ENCODE assay signal across 8 cellular contexts in genomic region chr14:77707724-77708408, GRCh38. TPM values are rescaled to one million over a fixed set of nuclear protein-coding genes. Genes with fewer than 3 reads are reported as not detected.
A peak's percentile ranks its signal among the peaks of the same experiment; 100 is the strongest.
DNase-seq lines count a peak whose midpoint lies in the region; ATAC-seq and TF ChIP-seq lines count a peak whose summit lies in the region.

A gene with protein sequence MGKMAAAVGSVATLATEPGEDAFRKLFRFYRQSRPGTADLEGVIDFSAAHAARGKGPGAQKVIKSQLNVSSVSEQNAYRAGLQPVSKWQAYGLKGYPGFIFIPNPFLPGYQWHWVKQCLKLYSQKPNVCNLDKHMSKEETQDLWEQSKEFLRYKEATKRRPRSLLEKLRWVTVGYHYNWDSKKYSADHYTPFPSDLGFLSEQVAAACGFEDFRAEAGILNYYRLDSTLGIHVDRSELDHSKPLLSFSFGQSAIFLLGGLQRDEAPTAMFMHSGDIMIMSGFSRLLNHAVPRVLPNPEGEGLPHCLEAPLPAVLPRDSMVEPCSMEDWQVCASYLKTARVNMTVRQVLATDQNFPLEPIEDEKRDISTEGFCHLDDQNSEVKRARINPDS (minus strand): TSS chr14:77708023. CDS start chr14:77708004, 19 bp downstream.
Gene SLIRP, plus strand, starts transcription at chr14:77708103. Its CDS starts 9 bp downstream, at chr14:77708112.

- no peak for TF ChIP-seq CTCF in activated B cell treated with CpG ODN at 0.5 μM for 24 hours (IDR thresholded peaks at IDR 0.05)

- ATAC-seq in HG03175 (IDR thresholded peaks at IDR 0.05; ENCODE audit: unreplicated experiment) (peak; percentile 99), activated B cell treated with CpG ODN at 0.5 μM for 24 hours (ENCODE audit: low read depth) (peak; percentile 98)

- no peaks in the 10 kb centered on the region for H3K9me3 Mint-ChIP-seq in activated B cell treated with CpG ODN at 0.5 μM for 24 hours

- peak within 1 kb of the TSS; percentile 96 for H3K4me3 Mint-ChIP-seq in activated B cell treated with CpG ODN at 0.5 μM for 24 hours

- DNase-seq in AG08396 (ENCODE audit: low spot score), result peak; percentile 90
- DNase-seq in NCI-H2227 treated with DMSO at 0.1 percent for 48 hours (lab: John Stamatoyannopoulos, UW), result peak; percentile 82
- peak; percentile 73 for DNase-seq in activated B cell treated with CpG ODN at 0.5 μM for 24 hours
- DNase-seq in central memory CD4-positive, alpha-beta T cell, result peak; percentile 84
- DNase-seq in iris pigment epithelial cell (ENCODE audit: low read depth), result peak; percentile 82
- peak; percentile 78 for DNase-seq in stimulated activated CD4-positive, alpha-beta T cell treated with anti-CD3 and anti-CD28 coated beads, Interleukin-12 subunit alpha, Interleukin-12 subunit beta, amount 100 ng/mL, for 4 hours

- no peaks in the 10 kb centered on the region for H3K27me3 Mint-ChIP-seq in activated B cell treated with CpG ODN at 0.5 μM for 24 hours

- H3K4me1 Mint-ChIP-seq in activated B cell treated with CpG ODN at 0.5 μM for 24 hours, result peaks cover 45% of the 10 kb centered on the region

- CTCF ChIA-PET in activated B cell treated with CpG ODN at 0.5 μM for 24 hours (lab: Charles Lee), result no interaction called here

- peak; percentile 92 for TF ChIP-seq POLR2A in GM18951 (IDR thresholded peaks at IDR 0.05; ENCODE audit: extremely low read depth, insufficient read depth, insufficient read length)

- H3K36me3 Mint-ChIP-seq in activated B cell treated with CpG ODN at 0.5 μM for 24 hours (ENCODE audit: low read depth), result peaks cover 49% of the 10 kb centered on the region

- peak within 1 kb of the TSS; percentile 91 for H3K27ac Mint-ChIP-seq in activated B cell treated with CpG ODN at 0.5 μM for 24 hours

- in situ Hi-C loops in GM18951 (cut with MboI; ENCODE audit: low sequenced_read_pairs, unreplicated experiment), result no loop called here

- POLR2A ChIA-PET in activated B cell treated with CpG ODN at 0.5 μM for 24 hours (lab: Charles Lee), result interaction anchor here (0.6 to 1.4 kb wide), 7 partner anchors 11 to 652 kb away, joined by 3 to 5 read pairs (median 3); partner anchors contain the start of gene SNW1

- intact Hi-C loops in activated B cell treated with CpG ODN at 0.5 μM for 24 hours (cut with micrococcal nuclease), result loop anchor here (1.0 to 10.0 kb wide), 8 partner anchors 53 to 406 kb away; partner anchors contain the start of genes ADCK1, GSTZ1, POMT2 and SNW1

RNA-seq across cellular contexts. Expression of the first gene that starts in this region (rescaled TPM):
- 14.4 and 18.0 TPM in 2 replicates for total RNA-seq in activated B cell treated with CpG ODN at 0.5 μM for 24 hours

RNA-seq across cellular contexts. Expression of gene SLIRP, which starts in this region (rescaled TPM):
- 58.6 and 61.7 TPM in 2 replicates for total RNA-seq in activated B cell treated with CpG ODN at 0.5 μM for 24 hours

Comparison
In these comparisons a context has a peak if more than half of its experiments do, and no peak if none do; other contexts are left out.
1. Peak in every context shown above with its lines: DNase-seq and ATAC-seq.